ENCODE assay signal across 15 cellular contexts in genomic region chr10:103793920-103794883, GRCh38.
DNase-seq lines count a peak whose midpoint lies in the region; TF ChIP-seq lines count a peak whose summit lies in the region.
"Had no signal": no experiment of that assay in that cellular context is flagged by ENCODE, and none has a peak within 500 bp of the region (broad histone marks: within the 10 kb centered on the region; RNA-seq: fewer than 3 reads in every experiment).

No MANE protein-coding gene starts in this region.

- no peaks in the 10 kb centered on the region for H3K9me3 ChIP-seq in esophagus squamous epithelium
- no peaks in the 10 kb centered on the region for H3K9me3 ChIP-seq in prostate gland
- H3K9me3 ChIP-seq: neutrophil had no signal

- H3K27me3 ChIP-seq in esophagus squamous epithelium, result no peaks in the 10 kb centered on the region
- no peaks in the 10 kb centered on the region for H3K27me3 ChIP-seq in prostate gland (replicated peaks; ENCODE audit: insufficient read depth)
- H3K27me3 ChIP-seq: neutrophil had no signal

- TF ChIP-seq CTCF in esophagus squamous epithelium (IDR thresholded peaks at IDR 0.05) (no peak), prostate gland (IDR thresholded peaks at IDR 0.05) (no peak)

- 66 to 71% methylated on average over 11 to 13 of the region's 13 CpGs for WGBS in esophagus squamous epithelium, 2 donors
- WGBS in prostate gland, result 50% methylated on average over 13 of the region's 13 CpGs

- DNase-seq in DMS53 treated with DMSO at 0.1 percent for 48 hours (lab: John Stamatoyannopoulos, UW; ENCODE audit: unreplicated experiment) (peak; percentile 99), NCI-H510A (lab: John Stamatoyannopoulos, UW) (peak; percentile 97), esophagus squamous epithelium (lab: John Stamatoyannopoulos, UW) (no peak), prostate gland (ENCODE audit: low spot score) (peak; percentile 85), NCI-H1048 (lab: John Stamatoyannopoulos, UW) (no peak), HK-2 (ENCODE audit: unreplicated experiment) (no peak), cerebellum (ENCODE audit: low spot score) (no peak)
- no peak for DNase-seq in activated effector memory CD4-positive, alpha-beta T cell treated with anti-CD3 and anti-CD28 coated beads, Interleukin-2, amount 50 U/mL, for 16 hours
- DNase-seq: activated CD4-positive, alpha-beta T cell treated with anti-CD3 and anti-CD28 coated beads for 1 hour; activated effector memory CD4-positive, alpha-beta T cell treated with Interleukin-2 at 50 U/mL for 16 hours; CD8-positive, alpha-beta memory T cell; central memory CD4-positive, alpha-beta T cell; IMR-90; stimulated activated naive CD4-positive, alpha-beta T cell had no signal

- H3K27ac ChIP-seq in esophagus squamous epithelium (peak overlapping the region in 3 of 4 donors; percentile 30 to 90 (median 34)), prostate gland (peak overlapping the region; percentile 47 to 53)
- H3K27ac ChIP-seq: neutrophil had no signal

- H3K36me3 ChIP-seq in esophagus squamous epithelium, result peaks cover 0 to 57% (median 0%) of the 10 kb centered on the region in 3 donors
- H3K36me3 ChIP-seq in prostate gland, result no peaks in the 10 kb centered on the region
- H3K36me3 ChIP-seq: neutrophil had no signal

- no peak for TF ChIP-seq POLR2A in esophagus squamous epithelium (IDR thresholded peaks at IDR 0.05)
- TF ChIP-seq POLR2A in prostate gland (IDR thresholded peaks at IDR 0.05), result no peak

- intact Hi-C loops in esophagus squamous epithelium (cut with DNase I), result no loop called here
- intact Hi-C loops in prostate gland (cut with DNase I), result no loop called here

- H3K4me1 ChIP-seq in esophagus squamous epithelium (peaks cover 9 to 57% (median 20%) of the 10 kb centered on the region in 3 donors), prostate gland (replicated peaks) (peaks cover 7% of the 10 kb centered on the region)

- no peak overlapping the region for H3K4me3 ChIP-seq in esophagus squamous epithelium
- H3K4me3 ChIP-seq in prostate gland, result no peak overlapping the region

Comparison
In these comparisons a context has a peak if more than half of its experiments do, and no peak if none do; other contexts are left out.
1. DNase-seq: peak in DMS53 treated with DMSO at 0.1 percent for 48 hours (single experiment), NCI-H510A (single experiment) and prostate gland (single experiment); none in esophagus squamous epithelium (single experiment), activated effector memory CD4-positive, alpha-beta T cell treated with anti-CD3 and anti-CD28 coated beads, Interleukin-2, amount 50 U/mL, for 16 hours (single experiment), NCI-H1048 (single experiment), HK-2 (single experiment) and cerebellum (single experiment).